In genomic region chr2:44578401-44579135, GRCh38 we compare ENCODE assay signal across 9 cellular contexts.
DNase-seq lines count a peak whose midpoint lies in the region; ATAC-seq and TF ChIP-seq lines count a peak whose summit lies in the region.
"Had no signal": no experiment of that assay in that cellular context is flagged by ENCODE, and none has a peak within 500 bp of the region (broad histone marks: within the 10 kb centered on the region; RNA-seq: fewer than 3 reads in every experiment).

No MANE protein-coding gene starts in this region.

- intact Hi-C loops in activated CD4-positive, alpha-beta T cell treated with anti-CD3 and anti-CD28 coated beads for 36 hours (cut with DNase I, micrococcal nuclease), result loop anchor here (1.0 to 2.0 kb wide), 4 partner anchors 28 to 990 kb away; no protein-coding TSS in a partner anchor

- H3K4me3 Mint-ChIP-seq in activated CD4-positive, alpha-beta T cell treated with anti-CD3 and anti-CD28 coated beads for 36 hours, result peak overlapping the region; percentile 34
- H3K4me3 Mint-ChIP-seq: central memory CD8-positive, alpha-beta T cell had no signal

- 58% methylated on average over 3 of the region's 3 CpGs for WGBS in smooth muscle cell (ENCODE audit: low lambda C conversion rate)

- no peaks in the 10 kb centered on the region for H3K79me2 ChIP-seq in smooth muscle cell (ENCODE audit: low read depth)

- TF ChIP-seq CTCF in smooth muscle cell (IDR thresholded peaks at IDR 0.05; ENCODE audit: borderline replicate concordance, insufficient read depth, poor library complexity, severe bottlenecking), result no peak

- H2AFZ ChIP-seq in smooth muscle cell (ENCODE audit: low read depth), result no peak overlapping the region

- no peak for DNase-seq in activated CD4-positive, alpha-beta T cell treated with anti-CD3 and anti-CD28 coated beads for 36 hours
- no peak for DNase-seq in activated CD4-positive, alpha-beta T cell treated with anti-CD3 and anti-CD28 coated beads, Interleukin-2, amount 50 U/mL, for 48 hours
- DNase-seq in HPDE6-E6E7 (ENCODE audit: extremely low spot score) (peak; percentile 27), astrocyte of the hippocampus (ENCODE audit: low read depth, low spot score) (peak; percentile 33), smooth muscle cell (lab: John Stamatoyannopoulos, UW; ENCODE audit: unreplicated experiment) (no peak), NCI-H446 treated with DMSO at 0.1 percent for 48 hours (lab: John Stamatoyannopoulos, UW) (no peak), KBM-7 (no peak)

- peak overlapping the region; percentile 75 for H3K4me2 ChIP-seq in smooth muscle cell

- no peaks in the 10 kb centered on the region for H3K27me3 ChIP-seq in smooth muscle cell (ENCODE audit: low read depth)

- H3K4me1 Mint-ChIP-seq in activated CD4-positive, alpha-beta T cell treated with anti-CD3 and anti-CD28 coated beads for 36 hours, result peaks cover 32% of the 10 kb centered on the region

- no peaks in the 10 kb centered on the region for H3K9me3 Mint-ChIP-seq in activated CD4-positive, alpha-beta T cell treated with anti-CD3 and anti-CD28 coated beads for 36 hours (ENCODE audit: low read depth)
- H3K9me3 Mint-ChIP-seq: central memory CD8-positive, alpha-beta T cell had no signal

- in situ Hi-C loops in KBM-7 (cut with MboI; ENCODE audit: low pct_unique_long_range_greater_than_20kb, low sequenced_read_pairs), result no loop called here

- CTCF ChIA-PET in activated CD4-positive, alpha-beta T cell treated with anti-CD3 and anti-CD28 coated beads for 36 hours (lab: Charles Lee), result interaction anchor here (0.6 to 1.6 kb wide), 4 partner anchors 20 to 97 kb away, joined by 3 to 12 read pairs (median 3); no protein-coding TSS in a partner anchor

- ATAC-seq in activated CD4-positive, alpha-beta T cell treated with anti-CD3 and anti-CD28 coated beads for 36 hours, result peak; percentile 96
- no peak for ATAC-seq in HG03025 (IDR thresholded peaks at IDR 0.05; ENCODE audit: low FRiP score, unreplicated experiment)

- POLR2A ChIA-PET in activated CD4-positive, alpha-beta T cell treated with anti-CD3 and anti-CD28 coated beads for 36 hours (lab: Charles Lee), result interaction anchor here (1.2 kb wide), 1 partner anchor 38 kb away, joined by 8 read pairs; no protein-coding TSS in a partner anchor

- H3K27ac Mint-ChIP-seq in activated CD4-positive, alpha-beta T cell treated with anti-CD3 and anti-CD28 coated beads for 36 hours, result peak overlapping the region; percentile 83

- H3F3A ChIP-seq in smooth muscle cell (ENCODE audit: low read depth), result no peaks in the 10 kb centered on the region

- no peak overlapping the region for H3K9ac ChIP-seq in smooth muscle cell (ENCODE audit: low read depth)

- no peaks in the 10 kb centered on the region for H3K36me3 ChIP-seq in smooth muscle cell (ENCODE audit: low read depth)

- no peaks in the 10 kb centered on the region for H3K9me3 ChIP-seq in smooth muscle cell (replicated peaks; ENCODE audit: low read depth)

- H3K4me3 ChIP-seq in smooth muscle cell, result no peak overlapping the region

- H4K20me1 ChIP-seq in smooth muscle cell (ENCODE audit: low read depth), result no peaks in the 10 kb centered on the region

- H3K4me1 ChIP-seq in smooth muscle cell (ENCODE audit: low read depth), result peaks cover 16% of the 10 kb centered on the region

- H3K36me3 Mint-ChIP-seq in activated CD4-positive, alpha-beta T cell treated with anti-CD3 and anti-CD28 coated beads for 36 hours (ENCODE audit: low read depth), result peaks cover 1% of the 10 kb centered on the region

- no peaks in the 10 kb centered on the region for H3K27me3 Mint-ChIP-seq in activated CD4-positive, alpha-beta T cell treated with anti-CD3 and anti-CD28 coated beads for 36 hours
- H3K27me3 Mint-ChIP-seq: central memory CD8-positive, alpha-beta T cell had no signal

- peak overlapping the region; percentile 55 for H3K27ac ChIP-seq in smooth muscle cell (ENCODE audit: low read depth)

Comparison
In these comparisons a context has a peak if more than half of its experiments do, and no peak if none do; other contexts are left out.
1. DNase-seq: peak in HPDE6-E6E7 (single experiment) and astrocyte of the hippocampus (single experiment); none in activated CD4-positive, alpha-beta T cell treated with anti-CD3 and anti-CD28 coated beads for 36 hours (single experiment), activated CD4-positive, alpha-beta T cell treated with anti-CD3 and anti-CD28 coated beads, Interleukin-2, amount 50 U/mL, for 48 hours (0 of 2), smooth muscle cell (single experiment), NCI-H446 treated with DMSO at 0.1 percent for 48 hours (single experiment) and KBM-7 (single experiment).